In the genomic region with DNA sequence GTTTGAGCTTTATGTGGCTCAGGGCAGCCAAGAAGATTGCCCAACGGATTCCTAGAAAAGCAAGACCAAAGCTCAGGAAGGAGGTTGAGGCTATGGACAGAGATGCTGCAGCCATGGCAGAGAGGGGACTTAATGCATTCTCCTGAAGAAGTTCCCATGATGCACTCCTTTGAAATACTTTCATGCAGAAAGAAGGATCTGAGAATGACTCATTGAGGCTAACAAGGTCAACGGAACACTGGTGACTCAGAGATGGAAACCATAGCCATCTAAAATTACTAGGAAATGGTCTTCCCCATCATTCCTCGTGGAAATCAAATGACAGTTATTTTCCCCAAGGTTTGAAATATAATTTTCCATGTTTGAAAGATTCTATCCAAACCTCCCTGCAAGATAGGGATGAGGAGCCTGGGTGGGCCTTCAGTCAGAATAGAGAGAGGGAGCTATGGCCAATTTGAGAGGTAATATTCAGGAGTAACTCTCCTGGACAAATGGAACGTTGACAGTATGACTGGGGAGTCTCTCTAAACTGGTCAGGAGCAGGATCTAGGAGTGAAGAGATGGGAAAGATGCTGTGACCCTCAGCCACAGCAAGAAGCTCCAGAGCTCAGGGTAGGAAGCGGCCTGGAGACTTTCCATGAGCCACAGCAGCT, we compare ENCODE assay signal across 8 cellular contexts.
A peak's percentile ranks its signal among the peaks of the same experiment; 100 is the strongest.
DNase-seq lines count a peak whose midpoint lies in the region; ATAC-seq and TF ChIP-seq lines count a peak whose summit lies in the region.
"Had no signal": no experiment of that assay in that cellular context is flagged by ENCODE, and none has a peak within 500 bp of the region (broad histone marks: within the 10 kb centered on the region; RNA-seq: fewer than 3 reads in every experiment).

No MANE protein-coding gene starts in this region.

- 47 to 61% methylated on average over 5 of the region's 5 CpGs for WGBS in sigmoid colon, 2 donors

- no peak for TF ChIP-seq CTCF in sigmoid colon (IDR thresholded peaks at IDR 0.05)

- no peaks in the 10 kb centered on the region for H3K27me3 ChIP-seq in sigmoid colon

- no peak for TF ChIP-seq EP300 in sigmoid colon (IDR thresholded peaks at IDR 0.05)

- TF ChIP-seq POLR2A in sigmoid colon (IDR thresholded peaks at IDR 0.05): no peak

- DNase-seq in astrocyte of the hippocampus (ENCODE audit: low read depth, low spot score) (peak; percentile 64), sigmoid colon (no peak), OCI-M2 (lab: John Stamatoyannopoulos, UW; ENCODE audit: unreplicated experiment) (no peak), ureter (ENCODE audit: low spot score) (no peak), C1 segment of cervical spinal cord (lab: John Stamatoyannopoulos, UW) (no peak)
- DNase-seq: activated naive CD8-positive, alpha-beta T cell treated with anti-CD3 and anti-CD28 coated beads, Interleukin-2, amount 10 ng/mL, durations not matched to agents 7 days and 5 days had no signal

- peaks cover 0 to 21% (median 16%) of the 10 kb centered on the region in 4 donors for H3K4me1 ChIP-seq in sigmoid colon

- intact Hi-C loops in sigmoid colon (cut with DNase I): no loop called here

- no peak overlapping the region for H3K4me3 ChIP-seq in sigmoid colon

- H3K27ac ChIP-seq in sigmoid colon: peak overlapping the region; percentile 23 to 67 (median 51)

- H3K36me3 ChIP-seq in sigmoid colon: peaks cover 0 to 14% (median 4%) of the 10 kb centered on the region in 4 donors

- H3K9me3 ChIP-seq in sigmoid colon: peaks cover 2 to 11% (median 7%) of the 10 kb centered on the region in 4 donors

- ATAC-seq in GM18868 (IDR thresholded peaks at IDR 0.05; ENCODE audit: unreplicated experiment) (peak; percentile 53), HG03342 (IDR thresholded peaks at IDR 0.05; ENCODE audit: unreplicated experiment) (peak; percentile 55)
